8 cellular contexts compared by ENCODE assay signal in genomic region chr1:203326830-203327683, GRCh38. TPM values are rescaled to one million over a fixed set of nuclear protein-coding genes. Genes with fewer than 3 reads are reported as not detected.
A peak's percentile ranks its signal among the peaks of the same experiment; 100 is the strongest.
DNase-seq lines count a peak whose midpoint lies in the region; ATAC-seq and TF ChIP-seq lines count a peak whose summit lies in the region.

No MANE protein-coding gene starts in this region.

- DNase-seq in NCI-H1092 (lab: John Stamatoyannopoulos, UW) = peak; percentile 96
- DNase-seq in glutamatergic neuron = peak; percentile 97
- peak; percentile 95 to 97 (median 95) for DNase-seq in ovary
- peak; percentile 95 for DNase-seq in thyroid gland

- H3K36me3 ChIP-seq in ovary (no peaks in the 10 kb centered on the region), thyroid gland (no peaks in the 10 kb centered on the region)

- H3K9me3 Mint-ChIP-seq in activated naive CD8-positive, alpha-beta T cell (ENCODE audit: low read depth) = no peaks in the 10 kb centered on the region
- H3K9me3 Mint-ChIP-seq in glutamatergic neuron (ENCODE audit: unreplicated experiment) = peaks cover 11% of the 10 kb centered on the region

- H3K27me3 ChIP-seq in ovary (no peaks in the 10 kb centered on the region), thyroid gland (no peaks in the 10 kb centered on the region)

- H3K27ac ChIP-seq in ovary (peak overlapping the region; percentile 74 to 91), thyroid gland (peak overlapping the region; percentile 85 to 97 (median 93))

- TF ChIP-seq POLR2A in ovary (IDR thresholded peaks at IDR 0.05) = peak; percentile 82
- TF ChIP-seq POLR2A in thyroid gland (IDR thresholded peaks at IDR 0.05) = peak in 1 of 2 donors; percentile 94

- intact Hi-C loops in ovary (cut with DNase I) = loop anchor here in 2 of 4 donors (2.0 to 5.0 kb wide), 2 partner anchors 54 to 55 kb away; no protein-coding TSS in a partner anchor
- intact Hi-C loops in thyroid gland (cut with DNase I) = no loop called here

- peaks cover 63% of the 10 kb centered on the region for H3K4me1 Mint-ChIP-seq in activated naive CD8-positive, alpha-beta T cell (ENCODE audit: low read depth)
- peaks cover 60% of the 10 kb centered on the region for H3K4me1 Mint-ChIP-seq in glutamatergic neuron (ENCODE audit: low read depth, unreplicated experiment)

- no peaks in the 10 kb centered on the region for H3K36me3 Mint-ChIP-seq in activated naive CD8-positive, alpha-beta T cell
- no peaks in the 10 kb centered on the region for H3K36me3 Mint-ChIP-seq in glutamatergic neuron (ENCODE audit: unreplicated experiment)

- H3K9me3 ChIP-seq in ovary = no peaks in the 10 kb centered on the region
- no peaks in the 10 kb centered on the region for H3K9me3 ChIP-seq in thyroid gland

- H3K27ac Mint-ChIP-seq in activated naive CD8-positive, alpha-beta T cell = peak overlapping the region; percentile 95
- H3K27ac Mint-ChIP-seq in glutamatergic neuron (ENCODE audit: unreplicated experiment) = peak overlapping the region; percentile 97

- TF ChIP-seq CTCF in glutamatergic neuron (IDR thresholded peaks at IDR 0.05; ENCODE audit: partially characterized antibody, unreplicated experiment) = no peak
- TF ChIP-seq CTCF in ovary (IDR thresholded peaks at IDR 0.05) = no peak
- no peak for TF ChIP-seq CTCF in thyroid gland (IDR thresholded peaks at IDR 0.05)

- ATAC-seq in HG02610 (IDR thresholded peaks at IDR 0.05; ENCODE audit: unreplicated experiment) (peak; percentile 69), SK-N-SH treated with all-trans-retinoic acid at 6 μM for 48 hours (peak; percentile 98)

- no peaks in the 10 kb centered on the region for H3K27me3 Mint-ChIP-seq in activated naive CD8-positive, alpha-beta T cell
- H3K27me3 Mint-ChIP-seq in glutamatergic neuron (ENCODE audit: unreplicated experiment) = peaks cover 15% of the 10 kb centered on the region

- 6 to 8% (median 7%) methylated on average over 43 to 49 of the region's 49 CpGs for WGBS in ovary, 3 donors
- WGBS in thyroid gland, 2 donors = 5 to 6% methylated on average over 46 to 48 of the region's 49 CpGs

- no peak for TF ChIP-seq EP300 in ovary (IDR thresholded peaks at IDR 0.05)

- H3K4me1 ChIP-seq in ovary (ENCODE audit: insufficient read depth) (peaks cover 22% of the 10 kb centered on the region), thyroid gland (peaks cover 67 to 83% of the 10 kb centered on the region in 2 donors)

- H3K4me3 Mint-ChIP-seq in activated naive CD8-positive, alpha-beta T cell = peak overlapping the region; percentile 86
- H3K4me3 Mint-ChIP-seq in glutamatergic neuron (ENCODE audit: unreplicated experiment) = peak overlapping the region; percentile 94

- H3K4me3 ChIP-seq in GM08714 (ENCODE audit: low read length) = peak overlapping the region; percentile 34; the same call in 1 of the 2 replicates
- H3K4me3 ChIP-seq in ovary = peak overlapping the region; percentile 44
- H3K4me3 ChIP-seq in thyroid gland (replicated peaks in 1 of 3) = peak overlapping the region in 1 of 3 donors; percentile 27

TF ChIP-seq in SK-N-SH treated with all-trans-retinoic acid at 6 μM for 48 hours, 23 proteins besides CTCF, POLR2A, EP300 and RAD21:
- no peak for TF ChIP-seq ZFP3 (CRISPR knock-in tag; IDR thresholded peaks at IDR 0.05)
- TF ChIP-seq CREB5 (CRISPR knock-in tag; IDR thresholded peaks at IDR 0.05; ENCODE audit: low read depth) = no peak
- TF ChIP-seq SNAI2 (CRISPR knock-in tag; IDR thresholded peaks at IDR 0.05) = no peak
- no peak for TF ChIP-seq OSR1 (CRISPR knock-in tag; IDR thresholded peaks at IDR 0.05)
- TF ChIP-seq PPARA (CRISPR knock-in tag; IDR thresholded peaks at IDR 0.05; ENCODE audit: borderline replicate concordance) = no peak
- no peak for TF ChIP-seq ZFP30 (CRISPR knock-in tag; IDR thresholded peaks at IDR 0.05)
- TF ChIP-seq ESRRG (CRISPR knock-in tag; IDR thresholded peaks at IDR 0.05) = no peak
- TF ChIP-seq RARB (CRISPR knock-in tag; IDR thresholded peaks at IDR 0.05) = no peak
- no peak for TF ChIP-seq TOX (CRISPR knock-in tag; IDR thresholded peaks at IDR 0.05; ENCODE audit: borderline replicate concordance)

RNA-seq across cellular contexts. Expression of gene BTG2, which starts 21.7 kb away (rescaled TPM):
- 88.6 TPM for total RNA-seq in glutamatergic neuron (ENCODE audit: unreplicated experiment)
- total RNA-seq in ovary = 100 to 1,000 TPM; 124 to 395 (median 220) TPM
- polyA plus RNA-seq in ovary = 100 to 1,000 TPM; 113 to 167 TPM
- total RNA-seq in thyroid gland = 10 to 100 TPM; 41.9 to 82.1 (median 51.9) TPM

RNA-seq across cellular contexts. Expression of gene FMOD, which starts 23.9 kb away (rescaled TPM):
- total RNA-seq in glutamatergic neuron (ENCODE audit: unreplicated experiment) (not detected), ovary (100 to 1,000 TPM; 110 to 158 (median 137) TPM), thyroid gland (100 to 1,000 TPM in 3 of 4 donors, 10 to 100 TPM in 1; 67.7 to 173 (median 111) TPM)
- 100 to 1,000 TPM; 116 to 175 TPM for polyA plus RNA-seq in ovary

Comparison
In these comparisons a context has a peak if more than half of its experiments do, and no peak if none do; other contexts are left out.
1. RNA of gene FMOD, which starts 23.9 kb away (total RNA-seq): 110 to 158 TPM in ovary and 67.7 to 173 TPM in thyroid gland; not detected in glutamatergic neuron (single experiment); every median in the first group is over 10 times any median in the second.
2. Peak in every context shown above with its lines, with median percentiles within 50 percentile points of each other: DNase-seq.